1 cellular context compared by ENCODE assay signal in genomic region chr1:225603538-225604354, GRCh38.
TF ChIP-seq lines count a peak whose summit lies in the region.

No MANE protein-coding gene starts in this region.

TF ChIP-seq in HCT116, 20 proteins besides CTCF, POLR2A, EP300 and RAD21 (continued from another document):
- TF ChIP-seq TCF7L2 (IDR thresholded peaks at IDR 0.05; ENCODE audit: borderline replicate concordance, extremely low read depth, insufficient read depth, insufficient read length) = no peak
- no peak for TF ChIP-seq EGR1 (IDR thresholded peaks at IDR 0.05; ENCODE audit: low read depth)
- TF ChIP-seq CBX3 (IDR thresholded peaks at IDR 0.05; ENCODE audit: low read depth) = peak; percentile 77; the same call in 1 of the 2 replicates
